Comparison of ENCODE assay signal across 9 cellular contexts in genomic region chr12:22459872-22460490, GRCh38.
DNase-seq lines count a peak whose midpoint lies in the region; ATAC-seq and TF ChIP-seq lines count a peak whose summit lies in the region.
"Had no signal": no experiment of that assay in that cellular context is flagged by ENCODE, and none has a peak within 500 bp of the region (broad histone marks: within the 10 kb centered on the region; RNA-seq: fewer than 3 reads in every experiment).

No MANE protein-coding gene starts in this region.

- no peaks in the 10 kb centered on the region for H3K27me3 Mint-ChIP-seq in activated T-helper 2 cell treated with anti-CD3 and anti-CD28 coated beads, Interferon-gamma antibody, Interleukin-2, Interleukin-4, amounts not matched to agents 10 μg/mL and 5 μg/mL and 100 μg/mL, durations not matched to agents 14 hours and 24 hours and 36 hours (ENCODE audit: low read depth)
- H3K27me3 Mint-ChIP-seq: IgD-negative memory B cell had no signal

- DNase-seq in HL-60 (ENCODE audit: low read depth in 1 of 2, low spot score in 1 of 2) = peak; percentile 13 to 34
- peak; percentile 75 for DNase-seq in PC-3
- peak; percentile 8 for DNase-seq in effector CD4-positive, alpha-beta T cell
- DNase-seq in mesendoderm = peak; percentile 77
- DNase-seq in stimulated activated naive CD4-positive, alpha-beta T cell treated with Interleukin-2 at 50 U/mL for 16 hours (lab: John Stamatoyannopoulos, UW) = no peak
- no peak for DNase-seq in activated T-helper 2 cell treated with anti-CD3 and anti-CD28 coated beads, Interferon-gamma antibody, Interleukin-2, Interleukin-4, amounts not matched to agents 10 μg/mL and 5 μg/mL and 100 μg/mL, durations not matched to agents 14 hours and 24 hours and 36 hours (ENCODE audit: low spot score)

- no peaks in the 10 kb centered on the region for H3K9me3 Mint-ChIP-seq in activated T-helper 2 cell treated with anti-CD3 and anti-CD28 coated beads, Interferon-gamma antibody, Interleukin-2, Interleukin-4, amounts not matched to agents 10 μg/mL and 5 μg/mL and 100 μg/mL, durations not matched to agents 14 hours and 24 hours and 36 hours
- H3K9me3 Mint-ChIP-seq: IgD-negative memory B cell had no signal

- no peaks in the 10 kb centered on the region for H3K36me3 ChIP-seq in PC-3 (ENCODE audit: low read depth, low read length)
- no peaks in the 10 kb centered on the region for H3K36me3 ChIP-seq in mesendoderm (ENCODE audit: control insufficient read depth, insufficient read depth, low read length)

- no peaks in the 10 kb centered on the region for H3K9me2 ChIP-seq in PC-3 (replicated peaks; ENCODE audit: low read length)

- no peaks in the 10 kb centered on the region for H3K4me1 ChIP-seq in PC-3 (ENCODE audit: insufficient read depth, low read length)
- H3K4me1 ChIP-seq in mesendoderm (ENCODE audit: control insufficient read depth, low read depth, low read length) = no peaks in the 10 kb centered on the region

- no peak overlapping the region for H3K27ac ChIP-seq in C4-2B
- H3K27ac ChIP-seq in HL-60 (replicated peaks) = no peak overlapping the region
- no peak overlapping the region for H3K27ac ChIP-seq in PC-3 (ENCODE audit: low read length)
- H3K27ac ChIP-seq in mesendoderm (ENCODE audit: low read depth, low read length) = no peak overlapping the region

- H3K9ac ChIP-seq in PC-3 (ENCODE audit: low read length) = no peak overlapping the region
- H3K9ac ChIP-seq in mesendoderm (ENCODE audit: low read length) = no peak overlapping the region

- H3K23ac ChIP-seq in mesendoderm (ENCODE audit: low read length) = no peak overlapping the region

- ATAC-seq in GM18517 (IDR thresholded peaks at IDR 0.05; ENCODE audit: unreplicated experiment) (peak; percentile 75), PC-3 (peak; percentile 55; the same call in 1 of the 2 replicates)

- TF ChIP-seq CTCF in C4-2B (conservative IDR thresholded peaks at IDR 0.05) = peak; percentile 82
- TF ChIP-seq CTCF in HL-60 (IDR thresholded peaks at IDR 0.05; ENCODE audit: insufficient read depth, low read length) = peak; percentile 35
- peak; percentile 69 for TF ChIP-seq CTCF in PC-3 (conservative IDR thresholded peaks at IDR 0.05; ENCODE audit: low read depth, low read length)

- H2AFZ ChIP-seq in PC-3 (ENCODE audit: low read length) = no peak overlapping the region

- H2BK15ac ChIP-seq in mesendoderm (replicated peaks; ENCODE audit: low read depth) = no peak overlapping the region

- 100% methylated on average over 1 of the region's 3 CpGs for WGBS in mesendoderm (ENCODE audit: extremely low coverage, insufficient coverage, low lambda C conversion rate)

- H2AK5ac ChIP-seq in mesendoderm (ENCODE audit: low read length) = no peak overlapping the region

- H3K27ac Mint-ChIP-seq in activated T-helper 2 cell treated with anti-CD3 and anti-CD28 coated beads, Interferon-gamma antibody, Interleukin-2, Interleukin-4, amounts not matched to agents 10 μg/mL and 5 μg/mL and 100 μg/mL, durations not matched to agents 14 hours and 24 hours and 36 hours = no peak overlapping the region
- H3K27ac Mint-ChIP-seq: IgD-negative memory B cell had no signal

- CTCF ChIA-PET in PC-3 (lab: Charles Lee) = interaction anchor here (0.7 kb wide), 1 partner anchor 359 kb away, joined by 3 read pairs; no protein-coding TSS in a partner anchor

- no peak overlapping the region for H4K5ac ChIP-seq in mesendoderm (ENCODE audit: low read length)

- H3K27me3 ChIP-seq in HL-60 (ENCODE audit: insufficient read depth, poor library complexity, severe bottlenecking) (no peaks in the 10 kb centered on the region), PC-3 (ENCODE audit: low read length) (no peaks in the 10 kb centered on the region), mesendoderm (ENCODE audit: insufficient read depth, low read length, poor library complexity) (no peaks in the 10 kb centered on the region)

- H4K20me1 ChIP-seq in PC-3 (ENCODE audit: low read length) = no peaks in the 10 kb centered on the region

- H2BK120ac ChIP-seq in mesendoderm (ENCODE audit: low read depth, low read length) = no peak overlapping the region

- H4K8ac ChIP-seq in mesendoderm (ENCODE audit: low read depth, low read length) = no peak overlapping the region

- intact Hi-C loops in PC-3 (cut with micrococcal nuclease) = loop anchor here (1.0 to 5.0 kb wide), 2 partner anchors 172 to 377 kb away; no protein-coding TSS in a partner anchor
- intact Hi-C loops in activated T-helper 2 cell treated with anti-CD3 and anti-CD28 coated beads, Interferon-gamma antibody, Interleukin-2, Interleukin-4, amounts not matched to agents 10 μg/mL and 5 μg/mL and 100 μg/mL, durations not matched to agents 14 hours and 24 hours and 36 hours (cut with micrococcal nuclease) = no loop called here

- H3K4ac ChIP-seq in mesendoderm (ENCODE audit: low read depth, low read length) = no peak overlapping the region

- H3K79me1 ChIP-seq in mesendoderm (ENCODE audit: low read length) = no peaks in the 10 kb centered on the region

- peaks cover 6% of the 10 kb centered on the region for H3K36me3 Mint-ChIP-seq in activated T-helper 2 cell treated with anti-CD3 and anti-CD28 coated beads, Interferon-gamma antibody, Interleukin-2, Interleukin-4, amounts not matched to agents 10 μg/mL and 5 μg/mL and 100 μg/mL, durations not matched to agents 14 hours and 24 hours and 36 hours (ENCODE audit: low read depth)

- H3K4me3 ChIP-seq in HL-60 (replicated peaks; ENCODE audit: insufficient read depth, low read length) = no peak overlapping the region
- no peak overlapping the region for H3K4me3 ChIP-seq in PC-3 (ENCODE audit: low read length)
- no peak overlapping the region for H3K4me3 ChIP-seq in mesendoderm (ENCODE audit: low read length)

- no peak overlapping the region for H2BK5ac ChIP-seq in mesendoderm (ENCODE audit: low read length)

- no peak overlapping the region for H3K56ac ChIP-seq in mesendoderm (ENCODE audit: low read length)

- no peaks in the 10 kb centered on the region for H3K9me3 ChIP-seq in PC-3 (ENCODE audit: low read length)

- no peak overlapping the region for H3K18ac ChIP-seq in mesendoderm (ENCODE audit: low read length)

- POLR2A ChIA-PET in PC-3 (lab: Charles Lee; ENCODE audit: unreplicated experiment) = interaction anchor here (0.6 kb wide), 1 partner anchor 762 kb away, joined by 5 read pairs; no protein-coding TSS in a partner anchor

- no peaks in the 10 kb centered on the region for H3F3A ChIP-seq in PC-3 (ENCODE audit: low read length, unreplicated experiment)

- H3K79me2 ChIP-seq in PC-3 (ENCODE audit: low read length) (no peaks in the 10 kb centered on the region), mesendoderm (ENCODE audit: control insufficient read depth, insufficient read depth, low read length) (no peaks in the 10 kb centered on the region)

- H3K4me3 Mint-ChIP-seq in activated T-helper 2 cell treated with anti-CD3 and anti-CD28 coated beads, Interferon-gamma antibody, Interleukin-2, Interleukin-4, amounts not matched to agents 10 μg/mL and 5 μg/mL and 100 μg/mL, durations not matched to agents 14 hours and 24 hours and 36 hours (ENCODE audit: low read depth) = no peak overlapping the region
- H3K4me3 Mint-ChIP-seq: IgD-negative memory B cell had no signal

- no TSS peak for BruUV-seq in PC-3 (replicated peaks; lab: Mats Ljungman, UMichigan)

- H3K4me1 Mint-ChIP-seq in activated T-helper 2 cell treated with anti-CD3 and anti-CD28 coated beads, Interferon-gamma antibody, Interleukin-2, Interleukin-4, amounts not matched to agents 10 μg/mL and 5 μg/mL and 100 μg/mL, durations not matched to agents 14 hours and 24 hours and 36 hours (ENCODE audit: low read depth) = no peaks in the 10 kb centered on the region

- H3K4me2 ChIP-seq in PC-3 (ENCODE audit: low read length) (no peak overlapping the region), mesendoderm (ENCODE audit: low read length) (no peak overlapping the region)

Comparison
In these comparisons a context has a peak if more than half of its experiments do, and no peak if none do; other contexts are left out.
1. DNase-seq: peak in HL-60 (2 of 2), PC-3 (single experiment), effector CD4-positive, alpha-beta T cell (single experiment) and mesendoderm (single experiment); none in stimulated activated naive CD4-positive, alpha-beta T cell treated with Interleukin-2 at 50 U/mL for 16 hours (single experiment) and activated T-helper 2 cell treated with anti-CD3 and anti-CD28 coated beads, Interferon-gamma antibody, Interleukin-2, Interleukin-4, amounts not matched to agents 10 μg/mL and 5 μg/mL and 100 μg/mL, durations not matched to agents 14 hours and 24 hours and 36 hours (single experiment).
2. Peak in every context shown above with its lines, with median percentiles within 50 percentile points of each other: CTCF ChIP-seq.